17 cellular contexts compared by ENCODE assay signal in the genomic region with DNA sequence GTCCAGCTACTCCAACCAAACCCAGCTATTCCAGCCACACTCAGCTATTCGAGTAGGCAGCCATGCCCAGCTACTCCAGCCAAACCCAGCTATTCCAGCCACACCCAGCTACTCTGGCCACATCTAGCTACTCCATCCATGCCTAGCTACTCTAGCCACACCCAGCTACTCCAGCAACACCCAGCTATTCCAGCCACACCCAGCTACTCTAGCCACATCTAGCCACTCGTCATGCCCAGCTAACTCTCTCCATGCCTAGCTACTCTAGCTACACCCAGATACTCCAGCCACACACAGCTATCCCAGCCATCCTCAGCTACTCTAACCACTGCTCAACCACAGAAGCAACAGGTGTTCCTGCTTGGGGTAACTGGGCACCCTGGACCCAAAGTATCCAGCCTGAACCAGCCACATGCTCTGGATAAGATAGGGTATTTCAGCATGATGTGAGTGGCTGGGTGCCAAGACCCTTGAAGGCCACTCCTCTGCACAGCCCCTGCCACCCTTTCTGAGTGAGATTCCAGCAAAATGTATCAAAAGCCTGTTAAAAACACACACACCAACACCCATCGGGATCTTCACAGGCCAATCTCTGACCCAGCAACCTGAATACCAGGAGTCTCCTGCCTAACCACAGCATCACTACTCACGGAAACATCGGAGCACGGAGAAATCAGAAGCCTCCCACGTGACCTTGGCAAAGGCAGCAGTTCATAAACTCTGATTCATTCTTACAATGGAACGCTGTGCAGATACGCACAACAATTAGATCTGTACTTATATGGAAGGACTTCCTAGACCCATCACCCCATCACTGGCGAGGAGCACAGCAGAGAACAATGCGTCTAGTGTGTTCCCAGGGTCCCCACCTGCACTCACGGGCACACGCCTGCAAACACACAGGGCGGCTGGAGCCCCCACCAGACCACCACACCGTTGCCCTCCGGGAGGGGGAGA. TPM values are rescaled to one million over a fixed set of nuclear protein-coding genes. Genes with fewer than 3 reads are reported as not detected.
DNase-seq lines count a peak whose midpoint lies in the region; ATAC-seq and TF ChIP-seq lines count a peak whose summit lies in the region.
"Had no signal": no experiment of that assay in that cellular context is flagged by ENCODE, and none has a peak within 500 bp of the region (broad histone marks: within the 10 kb centered on the region; RNA-seq: fewer than 3 reads in every experiment).

No MANE protein-coding gene starts in this region.

- H3K27me3 Mint-ChIP-seq in activated naive CD4-positive, alpha-beta T cell treated with anti-CD3 and anti-CD28 coated beads for 36 hours (ENCODE audit: low read depth): no peaks in the 10 kb centered on the region
- no peaks in the 10 kb centered on the region for H3K27me3 Mint-ChIP-seq in CD14-positive monocyte (ENCODE audit: low read depth in 3 of 3)

- peak overlapping the region; percentile 29 to 77 for H3K27ac Mint-ChIP-seq in activated naive CD4-positive, alpha-beta T cell treated with anti-CD3 and anti-CD28 coated beads, Interleukin-2, amount 50 U/mL, for 72 hours
- no peak overlapping the region for H3K27ac Mint-ChIP-seq in activated naive CD4-positive, alpha-beta T cell treated with anti-CD3 and anti-CD28 coated beads for 36 hours
- peak overlapping the region in 1 of 7 donors; percentile 78 for H3K27ac Mint-ChIP-seq in CD14-positive monocyte

- TF ChIP-seq CTCF in esophagus muscularis mucosa (IDR thresholded peaks at IDR 0.05) (no peak), testis (IDR thresholded peaks at IDR 0.05) (no peak), CD14-positive monocyte (IDR thresholded peaks at IDR 0.05) (no peak)

- peak overlapping the region; percentile 80 to 81 (median 80) for H3K27ac ChIP-seq in esophagus muscularis mucosa (replicated peaks in 1 of 4)
- peak overlapping the region; percentile 9 to 47 for H3K27ac ChIP-seq in testis
- H3K27ac ChIP-seq: PC-9 had no signal

- no peak for DNase-seq in activated naive CD4-positive, alpha-beta T cell treated with anti-CD3 and anti-CD28 coated beads, Interleukin-2, amount 50 U/mL, for 72 hours (ENCODE audit: low spot score in 2 of 2)
- no peak for DNase-seq in activated naive CD4-positive, alpha-beta T cell treated with anti-CD3 and anti-CD28 coated beads for 36 hours
- DNase-seq in esophagus muscularis mucosa (ENCODE audit: extremely low spot score): no peak
- peak; percentile 40 for DNase-seq in myocyte (ENCODE audit: low read depth)
- peak; percentile 93 for DNase-seq in testis
- no peak for DNase-seq in CD14-positive monocyte (ENCODE audit: low spot score)
- DNase-seq in GM19238 (ENCODE audit: insufficient read length, low spot score): no peak
- DNase-seq: activated gamma-delta T cell; effector CD8-positive, alpha-beta T cell; foreskin fibroblast; GF-D8; Karpas-422; NCI-H1694 treated with DMSO at 0.1 percent for 48 hours; NCI-H526 had no signal

- CTCF ChIA-PET in activated naive CD4-positive, alpha-beta T cell treated with anti-CD3 and anti-CD28 coated beads for 36 hours (lab: Charles Lee): no interaction called here

- H3K4me3 ChIP-seq in esophagus muscularis mucosa (peak overlapping the region in 1 of 4 donors; percentile 0), testis (no peak overlapping the region)
- H3K4me3 ChIP-seq: PC-9 had no signal

- H3K4me3 Mint-ChIP-seq in activated naive CD4-positive, alpha-beta T cell treated with anti-CD3 and anti-CD28 coated beads for 36 hours: no peak overlapping the region
- H3K4me3 Mint-ChIP-seq in CD14-positive monocyte: no peak overlapping the region
- H3K4me3 Mint-ChIP-seq: CD8-positive, alpha-beta memory T cell had no signal

- H3K36me3 ChIP-seq in esophagus muscularis mucosa: peaks cover 0 to 30% (median 12%) of the 10 kb centered on the region in 4 donors
- H3K36me3 ChIP-seq in testis (ENCODE audit: low read depth, missing control alignments): no peaks in the 10 kb centered on the region

- H3K9me3 ChIP-seq in esophagus muscularis mucosa: no peaks in the 10 kb centered on the region
- H3K9me3 ChIP-seq in testis: no peaks in the 10 kb centered on the region

- intact Hi-C loops in activated naive CD4-positive, alpha-beta T cell treated with anti-CD3 and anti-CD28 coated beads for 36 hours (cut with micrococcal nuclease): no loop called here
- intact Hi-C loops in esophagus muscularis mucosa (cut with DNase I) (no loop called here), testis (cut with DNase I; ENCODE audit: low total_unique reads) (no loop called here), CD14-positive monocyte (cut with micrococcal nuclease) (no loop called here)

- H3K4me1 Mint-ChIP-seq in activated naive CD4-positive, alpha-beta T cell treated with anti-CD3 and anti-CD28 coated beads for 36 hours (ENCODE audit: low read depth): no peaks in the 10 kb centered on the region
- H3K4me1 Mint-ChIP-seq in CD14-positive monocyte: no peaks in the 10 kb centered on the region
- H3K4me1 Mint-ChIP-seq: CD8-positive, alpha-beta memory T cell had no signal

- 70% methylated on average over 16 of the region's 16 CpGs for WGBS in esophagus muscularis mucosa
- WGBS in testis, 2 donors: 53 to 77% methylated on average over 15 to 16 of the region's 16 CpGs

- no peaks in the 10 kb centered on the region for H3K27me3 ChIP-seq in esophagus muscularis mucosa
- H3K27me3 ChIP-seq in testis: no peaks in the 10 kb centered on the region

- H3K36me3 Mint-ChIP-seq in activated naive CD4-positive, alpha-beta T cell treated with anti-CD3 and anti-CD28 coated beads, Interleukin-2, amount 50 U/mL, for 72 hours: peaks cover 26 to 31% of the 10 kb centered on the region in 2 donors
- H3K36me3 Mint-ChIP-seq in activated naive CD4-positive, alpha-beta T cell treated with anti-CD3 and anti-CD28 coated beads for 36 hours (ENCODE audit: low read depth): peaks cover 27% of the 10 kb centered on the region
- no peaks in the 10 kb centered on the region for H3K36me3 Mint-ChIP-seq in CD14-positive monocyte

- H3K4me1 ChIP-seq in esophagus muscularis mucosa (peaks cover 4 to 14% (median 11%) of the 10 kb centered on the region in 4 donors), testis (no peaks in the 10 kb centered on the region)

- ATAC-seq in activated naive CD4-positive, alpha-beta T cell treated with anti-CD3 and anti-CD28 coated beads, Interleukin-2, amount 50 U/mL, for 72 hours: no peak
- no peak for ATAC-seq in SK-N-SH treated with all-trans-retinoic acid at 6 μM for 48 hours

- peak; percentile 89 for TF ChIP-seq EP300 in esophagus muscularis mucosa (IDR thresholded peaks at IDR 0.05)

- TF ChIP-seq POLR2A in esophagus muscularis mucosa (IDR thresholded peaks at IDR 0.05; ENCODE audit: low read depth) (no peak), testis (IDR thresholded peaks at IDR 0.05) (no peak)

- H3K9me3 Mint-ChIP-seq in activated naive CD4-positive, alpha-beta T cell treated with anti-CD3 and anti-CD28 coated beads, Interleukin-2, amount 50 U/mL, for 72 hours: peaks cover 7 to 9% of the 10 kb centered on the region in 2 donors
- peaks cover 4% of the 10 kb centered on the region for H3K9me3 Mint-ChIP-seq in activated naive CD4-positive, alpha-beta T cell treated with anti-CD3 and anti-CD28 coated beads for 36 hours
- peaks cover 7 to 20% (median 9%) of the 10 kb centered on the region in 7 donors for H3K9me3 Mint-ChIP-seq in CD14-positive monocyte
- H3K9me3 Mint-ChIP-seq: CD8-positive, alpha-beta memory T cell had no signal

TF ChIP-seq in SK-N-SH treated with all-trans-retinoic acid at 6 μM for 48 hours, 23 proteins besides CTCF, POLR2A, EP300 and RAD21 (continues in another document):
- TF ChIP-seq, protein P1, sequence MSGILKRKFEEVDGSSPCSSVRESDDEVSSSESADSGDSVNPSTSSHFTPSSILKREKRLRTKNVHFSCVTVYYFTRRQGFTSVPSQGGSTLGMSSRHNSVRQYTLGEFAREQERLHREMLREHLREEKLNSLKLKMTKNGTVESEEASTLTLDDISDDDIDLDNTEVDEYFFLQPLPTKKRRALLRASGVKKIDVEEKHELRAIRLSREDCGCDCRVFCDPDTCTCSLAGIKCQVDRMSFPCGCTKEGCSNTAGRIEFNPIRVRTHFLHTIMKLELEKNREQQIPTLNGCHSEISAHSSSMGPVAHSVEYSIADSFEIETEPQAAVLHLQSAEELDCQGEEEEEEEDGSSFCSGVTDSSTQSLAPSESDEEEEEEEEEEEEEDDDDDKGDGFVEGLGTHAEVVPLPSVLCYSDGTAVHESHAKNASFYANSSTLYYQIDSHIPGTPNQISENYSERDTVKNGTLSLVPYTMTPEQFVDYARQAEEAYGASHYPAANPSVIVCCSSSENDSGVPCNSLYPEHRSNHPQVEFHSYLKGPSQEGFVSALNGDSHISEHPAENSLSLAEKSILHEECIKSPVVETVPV (CRISPR knock-in tag; IDR thresholded peaks at IDR 0.05): no peak
- TF ChIP-seq, protein P2, sequence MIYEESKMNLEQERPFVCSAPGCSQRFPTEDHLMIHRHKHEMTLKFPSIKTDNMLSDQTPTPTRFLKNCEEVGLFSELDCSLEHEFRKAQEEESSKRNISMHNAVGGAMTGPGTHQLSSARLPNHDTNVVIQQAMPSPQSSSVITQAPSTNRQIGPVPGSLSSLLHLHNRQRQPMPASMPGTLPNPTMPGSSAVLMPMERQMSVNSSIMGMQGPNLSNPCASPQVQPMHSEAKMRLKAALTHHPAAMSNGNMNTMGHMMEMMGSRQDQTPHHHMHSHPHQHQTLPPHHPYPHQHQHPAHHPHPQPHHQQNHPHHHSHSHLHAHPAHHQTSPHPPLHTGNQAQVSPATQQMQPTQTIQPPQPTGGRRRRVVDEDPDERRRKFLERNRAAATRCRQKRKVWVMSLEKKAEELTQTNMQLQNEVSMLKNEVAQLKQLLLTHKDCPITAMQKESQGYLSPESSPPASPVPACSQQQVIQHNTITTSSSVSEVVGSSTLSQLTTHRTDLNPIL (CRISPR knock-in tag; IDR thresholded peaks at IDR 0.05; ENCODE audit: low read depth): no peak
- TF ChIP-seq OSR1 (CRISPR knock-in tag; IDR thresholded peaks at IDR 0.05) (no peak), BACH2 (CRISPR knock-in tag; IDR thresholded peaks at IDR 0.05; ENCODE audit: borderline replicate concordance) (no peak)

RNA-seq across cellular contexts. Expression of a gene that starts 51.8 kb away (rescaled TPM):
- total RNA-seq in activated naive CD4-positive, alpha-beta T cell treated with anti-CD3 and anti-CD28 coated beads, Interleukin-2, amount 50 U/mL, for 72 hours: 10 to 100 TPM; 10.7 to 40.4 TPM
- total RNA-seq in activated naive CD4-positive, alpha-beta T cell treated with anti-CD3 and anti-CD28 coated beads for 36 hours: 10 to 100 TPM; 26.2 to 27.5 TPM
- 10 to 100 TPM; 21.2 to 32.7 (median 29.4) TPM for total RNA-seq in esophagus muscularis mucosa
- total RNA-seq in myocyte: 38.2 and 40.9 TPM in 2 replicates
- polyA plus RNA-seq in myocyte (2012): 24.9 TPM
- 10 to 100 TPM; 52.6 to 67.0 TPM for total RNA-seq in testis
- 21.1 TPM for polyA plus RNA-seq in testis (ENCODE audit: insufficient read depth, low read depth, low replicate concordance)
- 1 to 10 TPM; 1.2 to 2.0 TPM for polyA plus RNA-seq in CD14-positive monocyte

RNA-seq across cellular contexts. Expression of a gene that starts 52.3 kb away (rescaled TPM):
- 10 to 100 TPM; 12.1 to 54.1 TPM for total RNA-seq in activated naive CD4-positive, alpha-beta T cell treated with anti-CD3 and anti-CD28 coated beads, Interleukin-2, amount 50 U/mL, for 72 hours
- 10 to 100 TPM; 15.5 to 15.8 TPM for total RNA-seq in activated naive CD4-positive, alpha-beta T cell treated with anti-CD3 and anti-CD28 coated beads for 36 hours
- total RNA-seq in esophagus muscularis mucosa (10 to 100 TPM; 15.4 to 46.9 (median 31.4) TPM), myocyte (12.3 and 16.4 TPM in 2 replicates), testis (10 to 100 TPM; 31.3 to 35.7 TPM)
- 14.8 TPM for polyA plus RNA-seq in myocyte (2012)
- polyA plus RNA-seq in testis (ENCODE audit: insufficient read depth, low read depth, low replicate concordance) (27.8 TPM), CD14-positive monocyte (1 to 10 TPM in 1 of 2 donors, under 1 TPM in 1; 0.94 to 1.1 TPM)

Comparison
In these comparisons a context has a peak if more than half of its experiments do, and no peak if none do; other contexts are left out.
1. DNase-seq: peak in myocyte (single experiment) and testis (single experiment); none in activated naive CD4-positive, alpha-beta T cell treated with anti-CD3 and anti-CD28 coated beads, Interleukin-2, amount 50 U/mL, for 72 hours (0 of 2), activated naive CD4-positive, alpha-beta T cell treated with anti-CD3 and anti-CD28 coated beads for 36 hours (single experiment), esophagus muscularis mucosa (single experiment), CD14-positive monocyte (single experiment) and GM19238 (single experiment).